ENCODE assay signal across 8 cellular contexts in the genomic region with DNA sequence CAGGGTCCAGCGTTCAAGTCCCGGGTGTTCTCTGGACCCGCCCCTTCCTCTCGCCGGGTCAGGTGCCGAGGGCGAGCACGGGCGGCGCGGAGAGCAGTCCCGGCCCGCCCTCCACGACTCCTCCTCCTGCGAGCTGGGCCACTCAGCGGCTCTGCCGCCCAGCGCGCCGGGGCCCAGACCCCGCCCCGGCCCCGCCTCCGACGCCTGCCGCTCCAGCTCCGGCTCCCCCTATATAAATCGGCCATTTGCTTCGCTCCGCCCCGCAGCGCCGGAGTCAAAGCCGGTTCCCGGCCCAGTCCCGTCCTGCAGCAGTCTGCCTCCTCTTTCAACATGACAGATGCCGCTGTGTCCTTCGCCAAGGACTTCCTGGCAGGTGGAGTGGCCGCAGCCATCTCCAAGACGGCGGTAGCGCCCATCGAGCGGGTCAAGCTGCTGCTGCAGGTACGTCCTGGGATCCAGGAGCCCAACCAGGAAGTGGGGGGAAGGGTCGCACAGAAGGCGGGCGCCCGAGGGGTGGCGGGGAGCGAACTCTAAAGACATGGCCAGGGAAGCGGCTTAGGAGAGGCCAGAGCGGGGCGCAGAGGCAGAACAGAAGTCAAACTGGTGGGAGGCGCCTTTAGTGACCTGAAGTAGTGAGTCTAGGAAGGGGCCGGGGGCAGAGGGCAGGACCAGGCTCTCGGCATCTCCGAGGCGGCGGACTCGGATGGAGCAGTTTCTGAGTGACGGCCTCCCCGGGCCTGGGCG. TPM values are rescaled to one million over a fixed set of nuclear protein-coding genes. Genes with fewer than 3 reads are reported as not detected.
DNase-seq lines count a peak whose midpoint lies in the region; ATAC-seq and TF ChIP-seq lines count a peak whose summit lies in the region.

A gene (plus strand): TSS at position 259 of the 744 bp plus-strand sequence. CDS start 72 bp downstream, at position 331.

- ATAC-seq in GM18907 (IDR thresholded peaks at IDR 0.05; ENCODE audit: unreplicated experiment), result peak; percentile 85
- ATAC-seq in HG03139 (IDR thresholded peaks at IDR 0.05; ENCODE audit: unreplicated experiment), result peak; percentile 88

- no peaks in the 10 kb centered on the region for H3K27me3 ChIP-seq in kidney epithelial cell (ENCODE audit: control insufficient read depth, insufficient read depth, low read length)

- no peaks in the 10 kb centered on the region for H3K36me3 ChIP-seq in kidney epithelial cell (ENCODE audit: control insufficient read depth, insufficient read depth, low read length)

- DNase-seq in AG08395 (ENCODE audit: low spot score), result peak; percentile 79
- peak; percentile 77 for DNase-seq in NCI-H226
- peak; percentile 82 for DNase-seq in activated CD4-positive, CD25-positive, alpha-beta regulatory T cell treated with anti-CD3 and anti-CD28 coated beads, Interleukin-2, amount 50 U/mL, for 72 hours
- DNase-seq in cerebellar cortex (ENCODE audit: low spot score), result peak; percentile 81
- peak; percentile 31 for DNase-seq in kidney epithelial cell (ENCODE audit: low read depth)
- peak; percentile 64 to 71 for DNase-seq in stimulated activated CD4-positive, alpha-beta T cell treated with anti-CD3 and anti-CD28 coated beads, Interleukin-15, amount 100 ng/mL, for 48 hours (ENCODE audit: low read depth in 2 of 2)

- peak within 1 kb of the TSS; percentile 84 for H3K4me3 ChIP-seq in kidney epithelial cell (ENCODE audit: low read depth, low read length)

- TF ChIP-seq CTCF in kidney epithelial cell (IDR thresholded peaks at IDR 0.05; ENCODE audit: insufficient read depth, low read length, poor library complexity, severe bottlenecking), result no peak

RNA-seq across cellular contexts. Expression of the gene that starts here (rescaled TPM):
- total RNA-seq in kidney epithelial cell, result 274 and 335 TPM in 2 replicates

Comparison
In these comparisons a context has a peak if more than half of its experiments do, and no peak if none do; other contexts are left out.
1. Peak in every context shown above with its lines: DNase-seq, ATAC-seq and H3K4me3 ChIP-seq.
2. DNase-seq: peak in every context shown above with its lines; median percentile 82 in activated CD4-positive, CD25-positive, alpha-beta regulatory T cell treated with anti-CD3 and anti-CD28 coated beads, Interleukin-2, amount 50 U/mL, for 72 hours; 81 in cerebellar cortex; 79 in AG08395; 77 in NCI-H226; 68 in stimulated activated CD4-positive, alpha-beta T cell treated with anti-CD3 and anti-CD28 coated beads, Interleukin-15, amount 100 ng/mL, for 48 hours; 31 in kidney epithelial cell.